Comparison of ENCODE assay signal across 22 cellular contexts in genomic region chr1:21256776-21257175, GRCh38. TPM values are rescaled to one million over a fixed set of nuclear protein-coding genes. Genes with fewer than 3 reads are reported as not detected.
A peak's percentile ranks its signal among the peaks of the same experiment; 100 is the strongest.
DNase-seq lines count a peak whose midpoint lies in the region; ATAC-seq and TF ChIP-seq lines count a peak whose summit lies in the region.
"Had no signal": no experiment of that assay in that cellular context is flagged by ENCODE, and none has a peak within 500 bp of the region (broad histone marks: within the 10 kb centered on the region; RNA-seq: fewer than 3 reads in every experiment).

No MANE protein-coding gene starts in this region.

- TF ChIP-seq CTCF in HFFc6 (IDR thresholded peaks at IDR 0.05) (no peak), adrenal gland (IDR thresholded peaks at IDR 0.05) (no peak), progenitor cell of endocrine pancreas (IDR thresholded peaks at IDR 0.05; ENCODE audit: unreplicated experiment) (no peak)

- H3K27ac ChIP-seq in adrenal gland: peak overlapping the region in 3 of 5 donors; percentile 39 to 93 (median 70)
- H3K27ac ChIP-seq: gastrocnemius medialis had no signal

- no peaks in the 10 kb centered on the region for H3K27me3 Mint-ChIP-seq in activated naive CD4-positive, alpha-beta T cell treated with anti-CD3 and anti-CD28 coated beads for 36 hours (ENCODE audit: low read depth)
- H3K27me3 Mint-ChIP-seq in HFFc6 (ENCODE audit: insufficient read depth) (no peaks in the 10 kb centered on the region; the same call in 1 of the 2 replicates), progenitor cell of endocrine pancreas (no peaks in the 10 kb centered on the region)
- H3K27me3 Mint-ChIP-seq: effector memory CD8-positive, alpha-beta T cell; naive B cell had no signal

- H3K4me1 ChIP-seq in adrenal gland (replicated peaks in 1 of 2): peaks cover 16 to 65% of the 10 kb centered on the region in 2 donors

- peak overlapping the region; percentile 67 for H3K27ac Mint-ChIP-seq in activated naive CD4-positive, alpha-beta T cell treated with anti-CD3 and anti-CD28 coated beads for 36 hours
- peak overlapping the region; percentile 5; the same call in 1 of the 2 replicates for H3K27ac Mint-ChIP-seq in HFFc6
- H3K27ac Mint-ChIP-seq in progenitor cell of endocrine pancreas: peak overlapping the region; percentile 89

- no peak for ATAC-seq in esophagus mucosa
- ATAC-seq: activated T-cell treated with anti-CD3 and anti-CD28 coated beads, Interleukin-2, amount 50 U/mL, for 4 hours; effector memory CD8-positive, alpha-beta T cell; gastrocnemius medialis; left ventricle myocardium superior had no signal

- no peaks in the 10 kb centered on the region for H3K9me3 Mint-ChIP-seq in activated naive CD4-positive, alpha-beta T cell treated with anti-CD3 and anti-CD28 coated beads for 36 hours
- H3K9me3 Mint-ChIP-seq in HFFc6: no peaks in the 10 kb centered on the region
- H3K9me3 Mint-ChIP-seq in progenitor cell of endocrine pancreas (ENCODE audit: low read depth): no peaks in the 10 kb centered on the region
- H3K9me3 Mint-ChIP-seq: activated T-cell treated with anti-CD3 and anti-CD28 coated beads, Interleukin-2, amount 50 U/mL, for 4 hours; brain; effector memory CD8-positive, alpha-beta T cell; naive B cell had no signal

- no peaks in the 10 kb centered on the region for H3K27me3 ChIP-seq in adrenal gland
- H3K27me3 ChIP-seq: gastrocnemius medialis had no signal

- H3K4me1 Mint-ChIP-seq in activated naive CD4-positive, alpha-beta T cell treated with anti-CD3 and anti-CD28 coated beads for 36 hours (ENCODE audit: low read depth): peaks cover 66% of the 10 kb centered on the region
- peaks cover 34% of the 10 kb centered on the region for H3K4me1 Mint-ChIP-seq in HFFc6 (ENCODE audit: low read depth)
- H3K4me1 Mint-ChIP-seq in progenitor cell of endocrine pancreas (ENCODE audit: low read depth): peaks cover 17% of the 10 kb centered on the region

- 63 to 68% (median 64%) methylated on average over 11 to 13 of the region's 13 CpGs for WGBS in adrenal gland, 4 donors

- H3K4me3 ChIP-seq in adrenal gland: no peak overlapping the region
- H3K4me3 ChIP-seq: gastrocnemius medialis, thoracic aorta had no signal

- no peak for DNase-seq in activated naive CD4-positive, alpha-beta T cell treated with anti-CD3 and anti-CD28 coated beads for 36 hours
- DNase-seq in activated naive CD4-positive, alpha-beta T cell treated with Interleukin-2 at 50 U/mL for 16 hours: no peak
- DNase-seq in HFFc6 (no peak), adrenal gland (no peak), progenitor cell of endocrine pancreas (ENCODE audit: low spot score, unreplicated experiment) (no peak), NCI-H1436 treated with DMSO at 0.1 percent for 48 hours (lab: John Stamatoyannopoulos, UW) (no peak), NCI-H345 (lab: John Stamatoyannopoulos, UW) (no peak)
- DNase-seq: activated T-cell treated with anti-CD3 and anti-CD28 coated beads, Interleukin-2, amount 50 U/mL, for 4 hours; effector memory CD8-positive, alpha-beta T cell; gastrocnemius medialis; left ventricle myocardium superior; naive B cell; NCI-H1105; NCI-H2081; NCI-H446; occipital lobe; OCI-M1; retina; T1000 had no signal

- H3K9me3 ChIP-seq in adrenal gland (replicated peaks in 1 of 3): no peaks in the 10 kb centered on the region
- H3K9me3 ChIP-seq: gastrocnemius medialis, thoracic aorta had no signal

- no peak overlapping the region for H3K4me3 Mint-ChIP-seq in activated naive CD4-positive, alpha-beta T cell treated with anti-CD3 and anti-CD28 coated beads for 36 hours
- H3K4me3 Mint-ChIP-seq in HFFc6: no peak overlapping the region
- no peak overlapping the region for H3K4me3 Mint-ChIP-seq in progenitor cell of endocrine pancreas (ENCODE audit: low read depth)
- H3K4me3 Mint-ChIP-seq: activated T-cell treated with anti-CD3 and anti-CD28 coated beads, Interleukin-2, amount 50 U/mL, for 4 hours; brain; effector memory CD8-positive, alpha-beta T cell; naive B cell had no signal

- H3K36me3 Mint-ChIP-seq in activated naive CD4-positive, alpha-beta T cell treated with anti-CD3 and anti-CD28 coated beads for 36 hours (ENCODE audit: low read depth): peaks cover 66% of the 10 kb centered on the region
- H3K36me3 Mint-ChIP-seq in HFFc6 (ENCODE audit: low read depth): peaks cover 29% of the 10 kb centered on the region
- H3K36me3 Mint-ChIP-seq in progenitor cell of endocrine pancreas (ENCODE audit: insufficient read depth): peaks cover 43% of the 10 kb centered on the region

- CTCF ChIA-PET in activated naive CD4-positive, alpha-beta T cell treated with anti-CD3 and anti-CD28 coated beads for 36 hours (lab: Charles Lee): interaction anchor here (0.6 to 11.7 kb wide), 5 partner anchors 15 to 112 kb away, joined by 3 to 144 read pairs (median 18); no protein-coding TSS in a partner anchor

- no peak for TF ChIP-seq POLR2A in adrenal gland (IDR thresholded peaks at IDR 0.05)

- peaks cover 0 to 65% of the 10 kb centered on the region in 2 donors for H3K36me3 ChIP-seq in adrenal gland (replicated peaks in 1 of 2)

- intact Hi-C loops in activated naive CD4-positive, alpha-beta T cell treated with anti-CD3 and anti-CD28 coated beads for 36 hours (cut with micrococcal nuclease): loop anchor here (10.0 kb wide), 1 partner anchor 398 kb away; no protein-coding TSS in a partner anchor
- intact Hi-C loops in adrenal gland (cut with DNase I): loop anchor here in 1 of 2 donors (5.0 kb wide), 1 partner anchor 86 kb away; no protein-coding TSS in a partner anchor

RNA-seq across cellular contexts. Expression of gene ECE1, which starts 33.5 kb away (rescaled TPM):
- total RNA-seq in activated naive CD4-positive, alpha-beta T cell treated with anti-CD3 and anti-CD28 coated beads for 36 hours: 100 to 1,000 TPM; 160 to 166 TPM
- total RNA-seq in HFFc6 (2021; fragmentation: NEBNext Ultra II Directional; extraction: Animal tissue kit (Norgen Biotek cat#: 25700)): 100 to 1,000 TPM; 116 to 134 (median 124) TPM
- total RNA-seq in adrenal gland (100 to 1,000 TPM; 173 to 588 (median 259) TPM), progenitor cell of endocrine pancreas (200 and 217 TPM in 2 replicates), esophagus mucosa (18.2 TPM)
- polyA plus RNA-seq in adrenal gland: 100 to 1,000 TPM; 150 to 327 (median 176) TPM

Comparison
In these comparisons a context has a peak if more than half of its experiments do, and no peak if none do; other contexts are left out.
1. H3K27ac Mint-ChIP-seq: peak in every context shown above with its lines; median percentile 89 in progenitor cell of endocrine pancreas; 67 in activated naive CD4-positive, alpha-beta T cell treated with anti-CD3 and anti-CD28 coated beads for 36 hours; 5 in HFFc6.